8 cellular contexts compared by ENCODE assay signal in genomic region chr1:205791568-205792180, GRCh38. TPM values are rescaled to one million over a fixed set of nuclear protein-coding genes. Genes with fewer than 3 reads are reported as not detected.
A peak's percentile ranks its signal among the peaks of the same experiment; 100 is the strongest.
DNase-seq lines count a peak whose midpoint lies in the region; ATAC-seq and TF ChIP-seq lines count a peak whose summit lies in the region.

No MANE protein-coding gene starts in this region.

- no peaks in the 10 kb centered on the region for H3K27me3 ChIP-seq in testis

- no peaks in the 10 kb centered on the region for H3K4me1 ChIP-seq in testis

- no peaks in the 10 kb centered on the region for H3K36me3 ChIP-seq in testis (ENCODE audit: low read depth, missing control alignments)

- DNase-seq in ELF-1 (ENCODE audit: low read depth, low spot score) (peak; percentile 75), NCI-H510A treated with DMSO at 0.1 percent for 48 hours (lab: John Stamatoyannopoulos, UW) (peak; percentile 57), endothelial cell (ENCODE audit: low spot score) (peak; percentile 72), myocyte (ENCODE audit: low read depth) (peak; percentile 74), testis (peak; percentile 79)
- DNase-seq in activated CD4-positive, alpha-beta T cell treated with anti-CD3 and anti-CD28 coated beads, Interleukin-2, amount 50 U/mL, for 48 hours = peak; percentile 59 to 70

- TF ChIP-seq POLR2A in testis (IDR thresholded peaks at IDR 0.05) = no peak

- 63 to 69% methylated on average over 5 of the region's 5 CpGs for WGBS in testis, 2 donors

- H3K4me3 ChIP-seq in testis = no peak overlapping the region

- TF ChIP-seq CTCF in endothelial cell (IDR thresholded peaks at IDR 0.05; ENCODE audit: unreplicated experiment) = peak; percentile 52
- TF ChIP-seq CTCF in testis (IDR thresholded peaks at IDR 0.05) = peak; percentile 40 to 70 (median 51)

- ATAC-seq in HG02870 (IDR thresholded peaks at IDR 0.05; ENCODE audit: unreplicated experiment) = peak; percentile 59
- no peak for ATAC-seq in GM19324 (IDR thresholded peaks at IDR 0.05; ENCODE audit: low FRiP score, unreplicated experiment)

- peaks cover 10% of the 10 kb centered on the region for H3K36me3 Mint-ChIP-seq in endothelial cell (ENCODE audit: low read depth, unreplicated experiment)

- H3K9me3 Mint-ChIP-seq in endothelial cell (ENCODE audit: unreplicated experiment) = no peaks in the 10 kb centered on the region

- H3K27me3 Mint-ChIP-seq in endothelial cell (ENCODE audit: unreplicated experiment) = peaks cover 1% of the 10 kb centered on the region

- intact Hi-C loops in testis (cut with DNase I; ENCODE audit: low total_unique reads) = loop anchor here (10.0 kb wide), 1 partner anchor 183 kb away; no protein-coding TSS in a partner anchor

- peaks cover 8% of the 10 kb centered on the region for H3K4me1 Mint-ChIP-seq in endothelial cell (ENCODE audit: unreplicated experiment)

- H3K27ac Mint-ChIP-seq in endothelial cell (ENCODE audit: unreplicated experiment) = no peak overlapping the region

- H3K27ac ChIP-seq in testis = no peak overlapping the region

- H3K9me3 ChIP-seq in testis = no peaks in the 10 kb centered on the region

- no peak overlapping the region for H3K4me3 Mint-ChIP-seq in endothelial cell (ENCODE audit: unreplicated experiment)

RNA-seq across cellular contexts. Expression of gene RAB29, which starts 16.4 kb away (rescaled TPM):
- 19.4 TPM for total RNA-seq in endothelial cell (ENCODE audit: unreplicated experiment)
- 23.6 and 24.8 TPM in 2 replicates for total RNA-seq in myocyte
- 34.1 TPM for polyA plus RNA-seq in myocyte (2012)
- total RNA-seq in testis = 10 to 100 TPM in 1 of 2 donors, 1 to 10 TPM in 1; 7.4 to 10.8 TPM
- polyA plus RNA-seq in testis (ENCODE audit: insufficient read depth, low read depth, low replicate concordance) = 8.3 TPM

RNA-seq across cellular contexts. Expression of gene SLC41A1, which starts 21.3 kb away (rescaled TPM):
- 35.2 TPM for total RNA-seq in endothelial cell (ENCODE audit: unreplicated experiment)
- total RNA-seq in myocyte = 24.6 and 36.2 TPM in 2 replicates
- 38.9 TPM for polyA plus RNA-seq in myocyte (2012)
- 100 to 1,000 TPM; 122 to 137 TPM for total RNA-seq in testis
- 94.7 TPM for polyA plus RNA-seq in testis (ENCODE audit: insufficient read depth, low read depth, low replicate concordance)

RNA-seq across cellular contexts. Expression of gene NUCKS1, which starts 41.7 kb away (rescaled TPM):
- 170 TPM for total RNA-seq in endothelial cell (ENCODE audit: unreplicated experiment)
- total RNA-seq in myocyte = 151 and 153 TPM in 2 replicates
- polyA plus RNA-seq in myocyte (2012) = 66.1 TPM
- total RNA-seq in testis = 10 to 100 TPM; 57.7 to 98.6 TPM
- polyA plus RNA-seq in testis (ENCODE audit: insufficient read depth, low read depth, low replicate concordance) = 66.3 TPM

RNA-seq across cellular contexts. Expression of gene PM20D1, which starts 58.3 kb away (rescaled TPM):
- total RNA-seq in endothelial cell (ENCODE audit: unreplicated experiment) = not detected
- total RNA-seq in myocyte = not detected in 2 replicates
- 0.35 TPM for polyA plus RNA-seq in myocyte (2012)
- under 1 TPM; 0.71 to 0.81 TPM for total RNA-seq in testis
- 1.7 TPM for polyA plus RNA-seq in testis (ENCODE audit: insufficient read depth, low read depth, low replicate concordance)
